In genomic region chr15:27418729-27419128, GRCh38 we compare ENCODE assay signal across 12 cellular contexts.
DNase-seq lines count a peak whose midpoint lies in the region; ATAC-seq and TF ChIP-seq lines count a peak whose summit lies in the region.
"Had no signal": no experiment of that assay in that cellular context is flagged by ENCODE, and none has a peak within 500 bp of the region (broad histone marks: within the 10 kb centered on the region; RNA-seq: fewer than 3 reads in every experiment).

No MANE protein-coding gene starts in this region.

- peak overlapping the region in 1 of 59 donors; percentile 10 for H3K27ac ChIP-seq in dorsolateral prefrontal cortex
- no peak overlapping the region for H3K27ac ChIP-seq in heart right ventricle
- H3K27ac ChIP-seq: epithelial cell of prostate, suprapubic skin had no signal

- H3K4me1 ChIP-seq in heart right ventricle: no peaks in the 10 kb centered on the region
- H3K4me1 ChIP-seq: suprapubic skin had no signal

- intact Hi-C loops in dorsolateral prefrontal cortex (cut with DNase I): no loop called here
- intact Hi-C loops in heart right ventricle (cut with DNase I): no loop called here

- H3K9me3 ChIP-seq in heart right ventricle: peaks cover 0 to 14% (median 0%) of the 10 kb centered on the region in 11 donors
- H3K9me3 ChIP-seq: suprapubic skin had no signal

- WGBS in heart right ventricle, 2 donors: 52 to 57% methylated on average over 5 of the region's 5 CpGs

- DNase-seq in NCI-H82 (lab: John Stamatoyannopoulos, UW) (peak; percentile 8), NCI-H82 treated with DMSO at 0.1 percent for 48 hours (lab: John Stamatoyannopoulos, UW; ENCODE audit: unreplicated experiment) (no peak), NCI-H2171 (lab: John Stamatoyannopoulos, UW) (peak; percentile 49), dorsolateral prefrontal cortex (peak in 9 of 10 donors; percentile 28 to 83 (median 70)), occipital lobe (lab: John Stamatoyannopoulos, UW) (peak; percentile 37), heart right ventricle (no peak)
- no peak for DNase-seq in activated CD4-positive, alpha-beta T cell treated with anti-CD3 and anti-CD28 coated beads, Interleukin-2, amount 50 U/mL, for 4 hours
- DNase-seq: HCEC 1CT, NCI-H2107 had no signal

- H3K27me3 ChIP-seq in dorsolateral prefrontal cortex: peaks cover 0 to 8% (median 0%) of the 10 kb centered on the region in 45 donors
- H3K27me3 ChIP-seq in heart right ventricle: peaks cover 0 to 7% (median 0%) of the 10 kb centered on the region in 7 donors
- H3K27me3 ChIP-seq: suprapubic skin had no signal

- TF ChIP-seq CTCF in dorsolateral prefrontal cortex (IDR thresholded peaks at IDR 0.05 in 54 of 56, conservative IDR thresholded peaks at IDR 0.05 in 2 of 56; ENCODE audit: low read depth in 1 of 56, partially characterized antibody in 56 of 56): no peak
- TF ChIP-seq CTCF in heart right ventricle (IDR thresholded peaks at IDR 0.05): no peak

- peak overlapping the region in 2 of 59 donors; percentile 5 to 6 for H3K4me3 ChIP-seq in dorsolateral prefrontal cortex
- H3K4me3 ChIP-seq in heart right ventricle: no peak overlapping the region
- H3K4me3 ChIP-seq: suprapubic skin had no signal

- no peaks in the 10 kb centered on the region for H3K36me3 ChIP-seq in heart right ventricle
- H3K36me3 ChIP-seq: suprapubic skin had no signal

- ATAC-seq in heart right ventricle: no peak
- no peak for ATAC-seq in HG03521 (IDR thresholded peaks at IDR 0.05; ENCODE audit: unreplicated experiment)

Comparison
In these comparisons a context has a peak if more than half of its experiments do, and no peak if none do; other contexts are left out.
1. DNase-seq: peak in NCI-H82 (single experiment), NCI-H2171 (single experiment), dorsolateral prefrontal cortex (9 of 10) and occipital lobe (single experiment); none in NCI-H82 treated with DMSO at 0.1 percent for 48 hours (single experiment), activated CD4-positive, alpha-beta T cell treated with anti-CD3 and anti-CD28 coated beads, Interleukin-2, amount 50 U/mL, for 4 hours (0 of 2) and heart right ventricle (0 of 2).